In genomic region chr6:154302111-154302752, GRCh38 we compare ENCODE assay signal across 1 cellular context.
TF ChIP-seq lines count a peak whose summit lies in the region.

No MANE protein-coding gene starts in this region.

TF ChIP-seq in HepG2, 621 proteins besides CTCF, POLR2A, EP300 and RAD21 (continued from another document):
- TF ChIP-seq MAX (IDR thresholded peaks at IDR 0.05) (no peak), ATM (IDR thresholded peaks at IDR 0.05; ENCODE audit: borderline replicate concordance) (no peak), ZFP1 (CRISPR knock-in tag; IDR thresholded peaks at IDR 0.05) (no peak), MXD3 (CRISPR knock-in tag; IDR thresholded peaks at IDR 0.05) (no peak), MLX (CRISPR knock-in tag; IDR thresholded peaks at IDR 0.05) (no peak), FOXO1 (CRISPR knock-in tag; IDR thresholded peaks at IDR 0.05) (no peak), NKX3-1 (CRISPR knock-in tag; IDR thresholded peaks at IDR 0.05) (no peak), DZIP1 (CRISPR knock-in tag; IDR thresholded peaks at IDR 0.05) (no peak), HMG20B (CRISPR knock-in tag; conservative IDR thresholded peaks at IDR 0.05) (no peak)
